ENCODE assay signal across 1 cellular context in the genomic region with DNA sequence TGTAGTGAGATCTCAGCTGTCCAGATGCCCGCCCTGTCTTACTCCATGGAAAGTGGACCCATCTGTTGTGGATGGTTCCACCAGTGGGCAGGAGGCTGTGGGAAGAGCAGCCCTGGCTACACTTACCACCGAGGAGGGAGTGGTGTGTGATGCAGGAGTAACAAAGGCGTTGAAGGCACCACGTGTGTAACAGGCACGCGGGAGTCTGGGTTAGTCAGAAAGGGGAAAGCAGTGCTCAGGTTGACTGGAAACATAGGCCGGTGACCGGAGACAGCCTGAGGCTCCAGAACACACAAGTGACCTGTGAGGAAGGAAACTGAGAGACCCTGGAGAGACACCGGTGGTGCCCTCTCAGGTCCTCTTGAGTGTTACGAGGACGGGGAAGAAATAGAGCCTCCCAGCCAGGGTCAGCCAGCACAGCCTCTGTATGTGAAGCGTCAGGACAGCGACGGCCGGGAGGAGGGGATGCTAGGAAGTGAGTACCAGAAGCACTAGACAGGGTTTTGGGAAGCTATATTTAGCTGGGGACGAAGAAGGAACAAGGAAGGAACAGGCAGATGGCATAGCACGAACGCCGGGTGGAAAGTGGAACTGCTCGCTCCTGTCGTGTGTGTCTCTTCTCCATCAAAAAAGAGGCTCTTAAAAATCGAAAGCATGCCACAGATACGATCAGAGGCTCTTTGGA.
TF ChIP-seq lines count a peak whose summit lies in the region.

No MANE protein-coding gene starts in this region.

TF ChIP-seq in H1, 55 proteins besides CTCF, POLR2A, EP300 and RAD21:
- TF ChIP-seq, protein P1, sequence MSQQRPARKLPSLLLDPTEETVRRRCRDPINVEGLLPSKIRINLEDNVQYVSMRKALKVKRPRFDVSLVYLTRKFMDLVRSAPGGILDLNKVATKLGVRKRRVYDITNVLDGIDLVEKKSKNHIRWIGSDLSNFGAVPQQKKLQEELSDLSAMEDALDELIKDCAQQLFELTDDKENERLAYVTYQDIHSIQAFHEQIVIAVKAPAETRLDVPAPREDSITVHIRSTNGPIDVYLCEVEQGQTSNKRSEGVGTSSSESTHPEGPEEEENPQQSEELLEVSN (IDR thresholded peaks at IDR 0.05), result no peak
- no peak for TF ChIP-seq SIRT6 (IDR thresholded peaks at IDR 0.05; ENCODE audit: low read length)
- no peak for TF ChIP-seq ATF3 (IDR thresholded peaks at IDR 0.05; ENCODE audit: insufficient read depth, low read depth, low read length)
- TF ChIP-seq SUZ12 (IDR thresholded peaks at IDR 0.05; ENCODE audit: low read length), result no peak
- no peak for TF ChIP-seq SP2 (IDR thresholded peaks at IDR 0.05; ENCODE audit: low read length)
- TF ChIP-seq GTF2F1 (IDR thresholded peaks at IDR 0.05; ENCODE audit: borderline replicate concordance, low read depth, low read length), result no peak
- TF ChIP-seq ASH2L (IDR thresholded peaks at IDR 0.05; ENCODE audit: low read length), result no peak
- no peak for TF ChIP-seq MAX (IDR thresholded peaks at IDR 0.05)
- no peak for TF ChIP-seq SP4 (IDR thresholded peaks at IDR 0.05; ENCODE audit: low read length)
- no peak for TF ChIP-seq SP1 (IDR thresholded peaks at IDR 0.05; ENCODE audit: low read depth, low read length)
- TF ChIP-seq HDAC2 (IDR thresholded peaks at IDR 0.05; ENCODE audit: borderline replicate concordance in 1 of 2, low read depth in 2 of 2, low read length in 2 of 2), result no peak
- no peak for TF ChIP-seq TCF12 (IDR thresholded peaks at IDR 0.05; ENCODE audit: low read depth, low read length)
